In the genomic region with DNA sequence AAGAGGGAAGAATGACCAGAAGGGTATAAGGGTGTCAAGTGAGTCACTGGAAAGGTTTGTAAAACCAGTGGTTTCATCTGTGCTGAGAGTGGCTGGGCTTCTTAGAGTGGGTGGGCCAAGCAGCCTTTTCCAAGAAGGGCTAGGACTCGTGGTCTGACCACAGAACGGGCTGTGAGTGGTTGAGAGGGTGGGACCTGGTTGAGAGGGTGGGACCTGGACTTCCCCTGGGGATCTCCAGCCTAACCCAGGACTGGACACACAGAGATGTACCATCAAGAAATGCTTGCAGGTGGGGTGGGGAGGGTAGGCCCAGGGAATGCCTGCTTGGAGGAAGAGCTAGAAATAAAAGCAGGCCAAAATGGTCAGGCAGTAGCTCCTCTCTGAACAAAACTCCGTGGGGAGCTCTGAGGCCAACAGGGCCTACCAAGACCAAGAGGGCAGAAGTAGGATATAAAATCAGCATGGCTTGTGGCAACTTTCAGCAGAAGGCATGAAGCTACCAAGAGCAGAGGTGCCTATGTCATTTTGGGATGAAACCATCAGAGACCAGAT, we compare ENCODE assay signal across 8 cellular contexts.
DNase-seq lines count a peak whose midpoint lies in the region; ATAC-seq, FAIRE-seq and TF ChIP-seq lines count a peak whose summit lies in the region.

No MANE protein-coding gene starts in this region.

- CTCF ChIA-PET in activated CD8-positive, alpha-beta T cell treated with anti-CD3 and anti-CD28 coated beads, Interleukin-2, amount 10 ng/mL, durations not matched to agents 7 days and 5 days (lab: Charles Lee): interaction anchor here (1.0 kb wide), 1 partner anchor 76 kb away, joined by 4 read pairs; no protein-coding TSS in a partner anchor

- H3K27me3 Mint-ChIP-seq in activated CD8-positive, alpha-beta T cell treated with anti-CD3 and anti-CD28 coated beads, Interleukin-2, amount 10 ng/mL, durations not matched to agents 7 days and 5 days (ENCODE audit: low read depth): no peaks in the 10 kb centered on the region
- H3K27me3 Mint-ChIP-seq in natural killer cell (ENCODE audit: low read depth in 2 of 2): no peaks in the 10 kb centered on the region

- 73 to 86% methylated on average over 3 of the region's 3 CpGs for WGBS in thyroid gland, 2 donors

- peak overlapping the region; percentile 77 for H3K27ac Mint-ChIP-seq in activated CD8-positive, alpha-beta T cell treated with anti-CD3 and anti-CD28 coated beads, Interleukin-2, amount 10 ng/mL, durations not matched to agents 7 days and 5 days
- H3K27ac Mint-ChIP-seq in natural killer cell: peak overlapping the region; percentile 84 to 90

- no peaks in the 10 kb centered on the region for H3K27me3 ChIP-seq in thyroid gland

- H3K27ac ChIP-seq in thyroid gland: no peak overlapping the region

- no peak overlapping the region for H3K4me3 ChIP-seq in thyroid gland (replicated peaks in 1 of 3)

- intact Hi-C loops in natural killer cell (cut with micrococcal nuclease) (no loop called here), thyroid gland (cut with DNase I) (no loop called here)

- H3K4me1 Mint-ChIP-seq in activated CD8-positive, alpha-beta T cell treated with anti-CD3 and anti-CD28 coated beads, Interleukin-2, amount 10 ng/mL, durations not matched to agents 7 days and 5 days (ENCODE audit: low read depth): peaks cover 63% of the 10 kb centered on the region
- H3K4me1 Mint-ChIP-seq in natural killer cell: peaks cover 70 to 74% of the 10 kb centered on the region in 2 donors

- H3K4me3 Mint-ChIP-seq in activated CD8-positive, alpha-beta T cell treated with anti-CD3 and anti-CD28 coated beads, Interleukin-2, amount 10 ng/mL, durations not matched to agents 7 days and 5 days: peak overlapping the region; percentile 23
- peak overlapping the region; percentile 72 for H3K4me3 Mint-ChIP-seq in natural killer cell

- POLR2A ChIA-PET in activated CD8-positive, alpha-beta T cell treated with anti-CD3 and anti-CD28 coated beads, Interleukin-2, amount 10 ng/mL, durations not matched to agents 7 days and 5 days (lab: Charles Lee): interaction anchor here (0.7 to 0.9 kb wide), 2 partner anchors 139 to 479 kb away, joined by 3 to 4 read pairs; no protein-coding TSS in a partner anchor

- TF ChIP-seq CTCF in natural killer cell (IDR thresholded peaks at IDR 0.05): no peak
- TF ChIP-seq CTCF in thyroid gland (IDR thresholded peaks at IDR 0.05): no peak

- no peak for TF ChIP-seq POLR2A in H54 (IDR thresholded peaks at IDR 0.05; ENCODE audit: low read depth, low read length)
- TF ChIP-seq POLR2A in thyroid gland (IDR thresholded peaks at IDR 0.05): no peak

- no peaks in the 10 kb centered on the region for H3K9me3 ChIP-seq in thyroid gland

- DNase-seq in A172 (ENCODE audit: low spot score): peak; percentile 22
- peak; percentile 39 for DNase-seq in GM19238 (ENCODE audit: insufficient read length, low spot score)
- peak; percentile 71 for DNase-seq in activated CD8-positive, alpha-beta T cell treated with anti-CD3 and anti-CD28 coated beads, Interleukin-2, amount 10 ng/mL, durations not matched to agents 7 days and 5 days
- peak; percentile 69 for DNase-seq in natural killer cell
- no peak for DNase-seq in NCI-H2107 (lab: John Stamatoyannopoulos, UW)
- DNase-seq in H54 (ENCODE audit: insufficient read length, low spot score): no peak
- DNase-seq in thyroid gland: no peak

- H3K36me3 ChIP-seq in thyroid gland: no peaks in the 10 kb centered on the region

- H3K9me3 Mint-ChIP-seq in activated CD8-positive, alpha-beta T cell treated with anti-CD3 and anti-CD28 coated beads, Interleukin-2, amount 10 ng/mL, durations not matched to agents 7 days and 5 days (ENCODE audit: insufficient read depth): no peaks in the 10 kb centered on the region
- H3K9me3 Mint-ChIP-seq in natural killer cell: no peaks in the 10 kb centered on the region

- H3K4me1 ChIP-seq in thyroid gland: peaks cover 0 to 6% of the 10 kb centered on the region in 2 donors

- ATAC-seq in HG03175 (IDR thresholded peaks at IDR 0.05; ENCODE audit: unreplicated experiment) (peak; percentile 85), natural killer cell (peak; percentile 90 to 96 (median 90))
- ATAC-seq in activated CD8-positive, alpha-beta T cell treated with anti-CD3 and anti-CD28 coated beads, Interleukin-2, amount 10 ng/mL, durations not matched to agents 7 days and 5 days: peak; percentile 84

- peaks cover 51% of the 10 kb centered on the region for H3K36me3 Mint-ChIP-seq in activated CD8-positive, alpha-beta T cell treated with anti-CD3 and anti-CD28 coated beads, Interleukin-2, amount 10 ng/mL, durations not matched to agents 7 days and 5 days (ENCODE audit: low read depth)
- no peaks in the 10 kb centered on the region for H3K36me3 Mint-ChIP-seq in natural killer cell

- FAIRE-seq in H54 (lab: Jason Lieb, UNC): no peak

Comparison
In these comparisons a context has a peak if more than half of its experiments do, and no peak if none do; other contexts are left out.
1. DNase-seq: peak in A172 (single experiment), GM19238 (single experiment), activated CD8-positive, alpha-beta T cell treated with anti-CD3 and anti-CD28 coated beads, Interleukin-2, amount 10 ng/mL, durations not matched to agents 7 days and 5 days (single experiment) and natural killer cell (single experiment); none in NCI-H2107 (single experiment), H54 (single experiment) and thyroid gland (0 of 2).
2. Peak in every context shown above with its lines, with median percentiles within 50 percentile points of each other: ATAC-seq.